Comparison of ENCODE assay signal across 1 cellular context in genomic region chr4:152572417-152573086, GRCh38.
TF ChIP-seq lines count a peak whose summit lies in the region.

No MANE protein-coding gene starts in this region.

TF ChIP-seq in K562, 482 proteins besides CTCF, POLR2A, EP300 and RAD21 (continued from another document and continues in another):
- no peak for TF ChIP-seq BCLAF1 (IDR thresholded peaks at IDR 0.05; ENCODE audit: borderline replicate concordance in 1 of 2, control insufficient read depth in 1 of 2, low read depth in 2 of 2, low read length in 1 of 2)
- TF ChIP-seq TFAM (CRISPR knock-in tag; conservative IDR thresholded peaks at IDR 0.05): no peak
- TF ChIP-seq NR0B1 (IDR thresholded peaks at IDR 0.05; ENCODE audit: partially characterized antibody): no peak
- TF ChIP-seq ARID1B (IDR thresholded peaks at IDR 0.05): peak; percentile 92
- TF ChIP-seq RBM22 (IDR thresholded peaks at IDR 0.05; ENCODE audit: low read depth, low read length, poor library complexity, severe bottlenecking): no peak
- no peak for TF ChIP-seq NFYB (IDR thresholded peaks at IDR 0.05; ENCODE audit: extremely low read depth, insufficient read length)
- peak; percentile 64; the same call in 1 of the 2 replicates for TF ChIP-seq FOXM1 (IDR thresholded peaks at IDR 0.05; ENCODE audit: low read depth)
- no peak for TF ChIP-seq FOXM1 (CRISPR knock-in tag; IDR thresholded peaks at IDR 0.05; ENCODE audit: low read depth)
- TF ChIP-seq MAZ (CRISPR knock-in tag; conservative IDR thresholded peaks at IDR 0.05 in 1 of 2, IDR thresholded peaks at IDR 0.05 in 1 of 2): 0 out of 4 replicates have a peak, but pooled peaks of 1 of the 2 experiments have one; percentile 23
- TF ChIP-seq ZNF668 (CRISPR knock-in tag; IDR thresholded peaks at IDR 0.05): no peak
- TF ChIP-seq KAT8 (IDR thresholded peaks at IDR 0.05; ENCODE audit: low read depth): no peak
- TF ChIP-seq CHCHD3 (CRISPR knock-in tag; IDR thresholded peaks at IDR 0.05): no peak
- TF ChIP-seq AFF4 (CRISPR knock-in tag; IDR thresholded peaks at IDR 0.05): no peak
- TF ChIP-seq ZNF696 (CRISPR knock-in tag; conservative IDR thresholded peaks at IDR 0.05): no peak
- TF ChIP-seq ZNF280A (IDR thresholded peaks at IDR 0.05; ENCODE audit: low read depth, partially characterized antibody): no peak
- TF ChIP-seq RNF2 (IDR thresholded peaks at IDR 0.05): 0 out of 2 replicates have a peak, but pooled peaks have one; percentile 40
- TF ChIP-seq ZNF12 (CRISPR knock-in tag; IDR thresholded peaks at IDR 0.05): no peak
- TF ChIP-seq ARID4B (CRISPR knock-in tag; IDR thresholded peaks at IDR 0.05): no peak
- no peak for TF ChIP-seq GTF2A2 (tag; IDR thresholded peaks at IDR 0.05)
- peak; percentile 79 for TF ChIP-seq CEBPB (tag; IDR thresholded peaks at IDR 0.05)
- no peak; the same call in 1 of the 2 replicates for TF ChIP-seq BACH1 (tag; IDR thresholded peaks at IDR 0.05)
- TF ChIP-seq NELFE (IDR thresholded peaks at IDR 0.05; ENCODE audit: insufficient read depth, insufficient read length): no peak
- no peak for TF ChIP-seq ZNF232 (CRISPR knock-in tag; IDR thresholded peaks at IDR 0.05)
- peak; percentile 80 for TF ChIP-seq NFE2 (IDR thresholded peaks at IDR 0.05; ENCODE audit: low read depth)
- no peak for TF ChIP-seq HMG20B (CRISPR knock-in tag; IDR thresholded peaks at IDR 0.05)
- TF ChIP-seq PATZ1 (CRISPR knock-in tag; IDR thresholded peaks at IDR 0.05; ENCODE audit: borderline replicate concordance): no peak
- TF ChIP-seq FUS (optimal IDR thresholded peaks at IDR 0.05; ENCODE audit: low read depth, low read length): no peak
- no peak for TF ChIP-seq NFIX (CRISPR knock-in tag; IDR thresholded peaks at IDR 0.05; ENCODE audit: low read depth)
- TF ChIP-seq TSHZ1 (CRISPR knock-in tag; IDR thresholded peaks at IDR 0.05): no peak
- TF ChIP-seq KAT7 (CRISPR knock-in tag; IDR thresholded peaks at IDR 0.05; ENCODE audit: borderline replicate concordance): no peak
- peak; percentile 47; the same call in 1 of the 2 replicates for TF ChIP-seq GABPA (tag; conservative IDR thresholded peaks at IDR 0.05; ENCODE audit: low read depth)
- no peak for TF ChIP-seq IRF2 (CRISPR knock-in tag; IDR thresholded peaks at IDR 0.05)
- TF ChIP-seq SRSF9 (IDR thresholded peaks at IDR 0.05; ENCODE audit: borderline replicate concordance, low read depth, low read length): no peak
- no peak for TF ChIP-seq E2F8 (IDR thresholded peaks at IDR 0.05; ENCODE audit: low read depth, partially characterized antibody)
- no peak for TF ChIP-seq NR2C2 (CRISPR knock-in tag; IDR thresholded peaks at IDR 0.05)
- TF ChIP-seq NR2C2 (tag; IDR thresholded peaks at IDR 0.05): peak; percentile 71; the same call in 1 of the 2 replicates
- TF ChIP-seq NCOA1 (IDR thresholded peaks at IDR 0.05; ENCODE audit: low read depth): no peak
- TF ChIP-seq HNRNPH1 (optimal IDR thresholded peaks at IDR 0.05; ENCODE audit: low read depth, low read length): no peak
